In the genomic region with DNA sequence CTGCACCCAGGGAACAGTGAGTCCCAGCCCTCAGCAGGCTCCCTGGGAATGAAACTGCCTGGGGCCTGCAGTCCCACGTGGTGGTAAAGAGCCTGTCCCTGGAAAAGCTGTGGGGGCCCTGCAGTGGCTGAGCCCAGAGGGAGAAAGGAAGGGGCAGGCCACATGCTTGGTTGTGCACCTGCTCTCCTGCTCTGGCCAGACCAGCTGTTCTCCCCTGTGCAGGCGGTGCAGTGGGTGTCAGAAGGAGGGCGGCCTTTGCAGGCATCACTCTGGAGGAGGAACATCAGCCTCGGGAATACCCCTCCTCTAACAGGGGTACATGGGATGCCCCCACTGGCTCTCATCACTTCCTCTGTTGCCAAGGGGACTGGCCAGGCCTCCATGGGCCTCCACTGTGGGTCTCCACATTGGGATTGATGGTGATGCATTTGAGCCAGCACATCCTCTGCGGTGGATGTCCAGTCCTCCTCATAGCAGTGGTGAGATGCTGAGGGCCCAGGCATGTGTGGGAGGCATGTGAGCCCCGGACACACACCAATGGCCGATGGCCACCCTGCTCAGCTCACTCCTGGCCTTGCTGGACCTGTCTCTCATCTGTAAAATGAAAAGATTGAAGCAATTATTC, we compare ENCODE assay signal across 21 cellular contexts.
"Had no signal": no experiment of that assay in that cellular context is flagged by ENCODE, and none has a peak within 500 bp of the region (broad histone marks: within the 10 kb centered on the region; RNA-seq: fewer than 3 reads in every experiment).

No MANE protein-coding gene starts in this region.

- ATAC-seq: effector memory CD8-positive, alpha-beta T cell; naive thymus-derived CD4-positive, alpha-beta T cell; right lobe of liver; stimulated activated effector memory CD8-positive, alpha-beta T cell treated with anti-CD3 and anti-CD28 coated beads, Interleukin-12 subunit alpha, Interleukin-12 subunit beta, amount 100 ng/mL, for 72 hours; upper lobe of right lung had no signal

- H3K4me2 ChIP-seq: neural progenitor cell, smooth muscle cell had no signal

- H3K9me3 ChIP-seq: esophagus squamous epithelium, right lobe of liver, stomach, upper lobe of right lung had no signal

- H3K36me3 ChIP-seq: cardiac muscle cell, esophagus squamous epithelium, neural progenitor cell, right lobe of liver, stomach, upper lobe of right lung, WERI-Rb-1 had no signal

- H2AFZ ChIP-seq: neural progenitor cell, parathyroid adenoma had no signal

- H3K27ac ChIP-seq: cardiac muscle cell, esophagus squamous epithelium, neural progenitor cell, parathyroid adenoma, right lobe of liver, stomach, upper lobe of right lung, WERI-Rb-1 had no signal

- DNase-seq: activated CD4-positive, alpha-beta memory T cell treated with anti-CD3 and anti-CD28 coated beads for 36 hours; activated CD4-positive, alpha-beta T cell treated with anti-CD3 and anti-CD28 coated beads for 1 hour; activated naive CD4-positive, alpha-beta T cell treated with Interleukin-2 at 50 U/mL for 16 hours; activated naive CD8-positive, alpha-beta T cell treated with anti-CD3 and anti-CD28 coated beads, Interleukin-2, amount 10 ng/mL, durations not matched to agents 7 days and 5 days; activated T-cell treated with anti-CD3 and anti-CD28 coated beads, Interleukin-2, amount 50 U/mL, for 1 hour; amygdala; effector memory CD8-positive, alpha-beta T cell; esophagus squamous epithelium; immature natural killer cell; mesenchymal stem cell; naive thymus-derived CD4-positive, alpha-beta T cell; right lobe of liver; stimulated activated CD4-positive, alpha-beta T cell treated with anti-CD3 and anti-CD28 coated beads, Interleukin-4, amount 100 ng/mL, for 24 hours; stomach; upper lobe of right lung; WERI-Rb-1 had no signal

- H3K27me3 ChIP-seq: cardiac muscle cell, neural progenitor cell had no signal

- H3K4me3 ChIP-seq: cardiac muscle cell, esophagus squamous epithelium, neural progenitor cell, right lobe of liver, smooth muscle cell, stomach, upper lobe of right lung had no signal

- H3K79me2 ChIP-seq: parathyroid adenoma had no signal

- H3K4me1 ChIP-seq: esophagus squamous epithelium, neural progenitor cell, parathyroid adenoma, right lobe of liver, stomach, upper lobe of right lung had no signal
